In the genomic region with DNA sequence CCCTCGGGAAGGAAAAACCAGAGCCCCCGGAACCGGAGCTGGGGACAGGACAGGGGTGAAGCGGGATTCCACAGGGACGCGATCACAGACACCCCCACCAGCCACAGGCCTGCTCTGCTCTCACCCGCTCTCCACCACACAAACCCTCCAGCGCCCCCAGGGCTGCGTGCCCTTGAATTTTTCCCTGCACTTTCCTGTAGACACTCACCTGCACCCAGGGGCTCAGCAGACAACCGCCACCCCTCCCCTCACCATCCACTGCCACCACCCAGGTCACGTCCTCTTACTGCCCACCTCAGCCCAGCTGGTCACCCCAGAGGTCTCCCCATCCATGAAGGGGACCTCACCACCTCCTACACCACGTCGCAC, we compare ENCODE assay signal across 8 cellular contexts. TPM values are rescaled to one million over a fixed set of nuclear protein-coding genes. Genes with fewer than 3 reads are reported as not detected.
DNase-seq lines count a peak whose midpoint lies in the region; ATAC-seq and TF ChIP-seq lines count a peak whose summit lies in the region.

No MANE protein-coding gene starts in this region.

- 13 to 17% methylated on average over 6 to 13 of the region's 13 CpGs for WGBS in endodermal cell (ENCODE audit: insufficient coverage in 1 of 2, insufficient read length in 1 of 2), 2 experiments

- no peaks in the 10 kb centered on the region for H3K36me3 ChIP-seq in CD8-positive, alpha-beta memory T cell (ENCODE audit: insufficient read depth, low read length)
- no peaks in the 10 kb centered on the region for H3K36me3 ChIP-seq in Panc1 (ENCODE audit: control insufficient read depth, insufficient read depth, low read length)
- no peaks in the 10 kb centered on the region for H3K36me3 ChIP-seq in endodermal cell (ENCODE audit: control insufficient read depth, insufficient read depth, low read length)
- H3K36me3 ChIP-seq in osteoblast (ENCODE audit: insufficient read depth, low read length), result no peaks in the 10 kb centered on the region

- H3K27me3 Mint-ChIP-seq in CD8-positive, alpha-beta memory T cell, result peaks cover 29 to 32% of the 10 kb centered on the region in 2 donors
- peaks cover 88% of the 10 kb centered on the region for H3K27me3 Mint-ChIP-seq in endodermal cell (ENCODE audit: insufficient read depth)

- H3K9ac ChIP-seq in endodermal cell (ENCODE audit: extremely low read depth, low read length, poor library complexity, severe bottlenecking), result no peak overlapping the region

- H3K27me3 ChIP-seq in CD8-positive, alpha-beta memory T cell (ENCODE audit: insufficient read depth, low read length, poor library complexity, severe bottlenecking), result peaks cover 31% of the 10 kb centered on the region
- H3K27me3 ChIP-seq in Panc1 (ENCODE audit: control insufficient read depth, insufficient read depth, low read length), result peaks cover 7% of the 10 kb centered on the region
- H3K27me3 ChIP-seq in endodermal cell (ENCODE audit: control insufficient read depth, insufficient read depth, low read length, poor library complexity, severe bottlenecking), result peaks cover 79% of the 10 kb centered on the region
- H3K27me3 ChIP-seq in osteoblast (ENCODE audit: insufficient read depth, low read length), result peaks cover 14% of the 10 kb centered on the region

- peak overlapping the region; percentile 96 for H2AFZ ChIP-seq in osteoblast (ENCODE audit: low read length)

- no peak for DNase-seq in CD8-positive, alpha-beta memory T cell
- DNase-seq in Panc1 (ENCODE audit: low read depth, low spot score) (no peak), endodermal cell (no peak), osteoblast (ENCODE audit: insufficient read length, low spot score, missing footprints) (no peak), SHP77 (lab: John Stamatoyannopoulos, UW) (no peak), SHP77 treated with DMSO at 0.1 percent for 48 hours (lab: John Stamatoyannopoulos, UW) (no peak)

- no peak overlapping the region for H3K27ac ChIP-seq in CD8-positive, alpha-beta memory T cell (ENCODE audit: low read depth, low read length)
- H3K27ac ChIP-seq in Panc1 (ENCODE audit: low read length) (no peak overlapping the region), endodermal cell (ENCODE audit: low read depth, low read length) (no peak overlapping the region), osteoblast (ENCODE audit: low read depth, low read length) (peak overlapping the region; percentile 80)

- intact Hi-C loops in Panc1 (cut with micrococcal nuclease; ENCODE audit: unreplicated experiment), result no loop called here

- TF ChIP-seq CTCF in Panc1 (IDR thresholded peaks at IDR 0.05) (no peak), endodermal cell (conservative IDR thresholded peaks at IDR 0.05) (no peak), osteoblast (IDR thresholded peaks at IDR 0.05; ENCODE audit: extremely low read depth, low read depth, low read length) (no peak)

- POLR2A ChIA-PET in CD8-positive, alpha-beta memory T cell (lab: Charles Lee), result no interaction called here
- POLR2A ChIA-PET in Panc1 (lab: Charles Lee), result no interaction called here

- CTCF ChIA-PET in CD8-positive, alpha-beta memory T cell (lab: Charles Lee), result no interaction called here
- CTCF ChIA-PET in Panc1 (lab: Charles Lee), result no interaction called here

- in situ Hi-C loops in Panc1 (cut with HindIII; ENCODE audit: low pct_unique_long_range_greater_than_20kb, low sequenced_read_pairs), result no loop called here

- no peaks in the 10 kb centered on the region for H4K20me1 ChIP-seq in osteoblast (ENCODE audit: insufficient read depth, low read length)

- H3K36me3 Mint-ChIP-seq in CD8-positive, alpha-beta memory T cell, result peaks cover 0 to 4% (median 0%) of the 10 kb centered on the region in 3 donors
- no peaks in the 10 kb centered on the region for H3K36me3 Mint-ChIP-seq in endodermal cell (ENCODE audit: low read depth)

- H3K4me1 Mint-ChIP-seq in CD8-positive, alpha-beta memory T cell, result peaks cover 24 to 48% (median 29%) of the 10 kb centered on the region in 3 donors
- H3K4me1 Mint-ChIP-seq in endodermal cell, result peaks cover 3% of the 10 kb centered on the region

- peak overlapping the region; percentile 82 to 95 (median 94) for H3K4me3 Mint-ChIP-seq in CD8-positive, alpha-beta memory T cell
- peak overlapping the region; percentile 70 for H3K4me3 Mint-ChIP-seq in endodermal cell

- BruUV-seq in Panc1 (replicated peaks; lab: Mats Ljungman, UMichigan), result no TSS peak

- ATAC-seq in Panc1 (peak; percentile 13), HG03571 (IDR thresholded peaks at IDR 0.05; ENCODE audit: unreplicated experiment) (no peak), HG03442 (IDR thresholded peaks at IDR 0.05; ENCODE audit: unreplicated experiment) (no peak)

- H3K4me1 ChIP-seq in CD8-positive, alpha-beta memory T cell (ENCODE audit: insufficient read depth, low read length), result peaks cover 28% of the 10 kb centered on the region
- H3K4me1 ChIP-seq in Panc1 (ENCODE audit: control insufficient read depth, insufficient read depth, low read length) (peaks cover 6% of the 10 kb centered on the region; the same call in 1 of the 2 replicates), endodermal cell (ENCODE audit: control insufficient read depth, insufficient read depth, low read length) (no peaks in the 10 kb centered on the region), osteoblast (ENCODE audit: insufficient read depth, low read length) (peaks cover 16% of the 10 kb centered on the region)

- H3K4me2 ChIP-seq in osteoblast (ENCODE audit: insufficient read depth, low read length), result peak overlapping the region; percentile 89

- no peaks in the 10 kb centered on the region for H3K9me3 Mint-ChIP-seq in CD8-positive, alpha-beta memory T cell
- H3K9me3 Mint-ChIP-seq in endodermal cell, result no peaks in the 10 kb centered on the region

- H3K9me3 ChIP-seq in CD8-positive, alpha-beta memory T cell (ENCODE audit: low read length), result no peaks in the 10 kb centered on the region
- no peaks in the 10 kb centered on the region for H3K9me3 ChIP-seq in Panc1 (ENCODE audit: control insufficient read depth, insufficient read depth, low read depth, low read length)
- no peaks in the 10 kb centered on the region for H3K9me3 ChIP-seq in endodermal cell (ENCODE audit: control insufficient read depth, low read length)
- H3K9me3 ChIP-seq in osteoblast (ENCODE audit: low read depth, low read length), result no peaks in the 10 kb centered on the region

- H3K4me3 ChIP-seq in CD8-positive, alpha-beta memory T cell (ENCODE audit: low read length), result peak overlapping the region; percentile 83
- H3K4me3 ChIP-seq in Panc1 (ENCODE audit: low read depth in 2 of 2, low read length in 2 of 2), result peak overlapping the region; percentile 69 to 72
- peak overlapping the region; percentile 84 for H3K4me3 ChIP-seq in endodermal cell (ENCODE audit: low read length)
- peak overlapping the region; percentile 97 for H3K4me3 ChIP-seq in osteoblast (ENCODE audit: insufficient read depth, low read length)

- H3K27ac Mint-ChIP-seq in CD8-positive, alpha-beta memory T cell, result peak overlapping the region in 6 of 8 donors; percentile 68 to 91 (median 78)
- no peak overlapping the region for H3K27ac Mint-ChIP-seq in endodermal cell

- peaks cover 2% of the 10 kb centered on the region for H3K79me2 ChIP-seq in osteoblast (ENCODE audit: insufficient read depth, low read length)

RNA-seq across cellular contexts. Expression of gene ULBP2, which starts 0.6 kb away (rescaled TPM):
- total RNA-seq in CD8-positive, alpha-beta memory T cell, result under 1 TPM; 0.48 to 0.51 TPM
- 0.68 TPM for polyA plus RNA-seq in CD8-positive, alpha-beta memory T cell
- total RNA-seq in Panc1 (2021; ENCODE audit: unreplicated experiment), result 0.69 TPM
- polyA plus RNA-seq in Panc1 (2012; ENCODE audit: insufficient read length), result 0.63 TPM
- total RNA-seq in endodermal cell, result under 1 TPM in 1 of 2 donors, not detected in 1; 0.20 TPM
- 0.78 TPM for polyA plus RNA-seq in endodermal cell (2013, experiment 1 of 2)
- 0.58 TPM for polyA plus RNA-seq in endodermal cell (2013, experiment 2 of 2)
- total RNA-seq in osteoblast, result 2.5 and 3.2 TPM in 2 replicates

RNA-seq across cellular contexts. Expression of gene RAET1G, which starts 19.5 kb away (rescaled TPM):
- total RNA-seq in CD8-positive, alpha-beta memory T cell, result not detected
- not detected for polyA plus RNA-seq in CD8-positive, alpha-beta memory T cell
- total RNA-seq in Panc1 (2021; ENCODE audit: unreplicated experiment) (1.2 TPM), endodermal cell (not detected), osteoblast (1.5 and 1.8 TPM in 2 replicates)
- polyA plus RNA-seq in Panc1 (2012; ENCODE audit: insufficient read length), result 1.4 TPM
- polyA plus RNA-seq in endodermal cell (2013, experiment 1 of 2), result not detected
- polyA plus RNA-seq in endodermal cell (2013, experiment 2 of 2), result not detected

RNA-seq across cellular contexts. Expression of gene ULBP1, which starts 21.3 kb away (rescaled TPM):
- total RNA-seq in CD8-positive, alpha-beta memory T cell, result under 1 TPM; 0.60 to 0.74 TPM
- polyA plus RNA-seq in CD8-positive, alpha-beta memory T cell, result not detected
- total RNA-seq in Panc1 (2021; ENCODE audit: unreplicated experiment) (3.1 TPM), endodermal cell (under 1 TPM; 0.31 to 0.55 TPM), osteoblast (0.72 and 0.88 TPM in 2 replicates)
- polyA plus RNA-seq in Panc1 (2012; ENCODE audit: insufficient read length), result 5.4 TPM
- polyA plus RNA-seq in endodermal cell (2013, experiment 1 of 2), result 4.0 TPM
- polyA plus RNA-seq in endodermal cell (2013, experiment 2 of 2), result 2.5 TPM

RNA-seq across cellular contexts. Expression of gene RAET1E, which starts 44.5 kb away (rescaled TPM):
- total RNA-seq in CD8-positive, alpha-beta memory T cell, result not detected
- polyA plus RNA-seq in CD8-positive, alpha-beta memory T cell, result not detected
- 1.8 TPM for total RNA-seq in Panc1 (2021; ENCODE audit: unreplicated experiment)
- polyA plus RNA-seq in Panc1 (2012; ENCODE audit: insufficient read length), result 0.33 TPM
- not detected for total RNA-seq in endodermal cell
- polyA plus RNA-seq in endodermal cell (2013, experiment 1 of 2), result not detected
- not detected for polyA plus RNA-seq in endodermal cell (2013, experiment 2 of 2)
- 0.36 and 0.88 TPM in 2 replicates for total RNA-seq in osteoblast
